ENCODE assay signal across 1 cellular context in the genomic region with DNA sequence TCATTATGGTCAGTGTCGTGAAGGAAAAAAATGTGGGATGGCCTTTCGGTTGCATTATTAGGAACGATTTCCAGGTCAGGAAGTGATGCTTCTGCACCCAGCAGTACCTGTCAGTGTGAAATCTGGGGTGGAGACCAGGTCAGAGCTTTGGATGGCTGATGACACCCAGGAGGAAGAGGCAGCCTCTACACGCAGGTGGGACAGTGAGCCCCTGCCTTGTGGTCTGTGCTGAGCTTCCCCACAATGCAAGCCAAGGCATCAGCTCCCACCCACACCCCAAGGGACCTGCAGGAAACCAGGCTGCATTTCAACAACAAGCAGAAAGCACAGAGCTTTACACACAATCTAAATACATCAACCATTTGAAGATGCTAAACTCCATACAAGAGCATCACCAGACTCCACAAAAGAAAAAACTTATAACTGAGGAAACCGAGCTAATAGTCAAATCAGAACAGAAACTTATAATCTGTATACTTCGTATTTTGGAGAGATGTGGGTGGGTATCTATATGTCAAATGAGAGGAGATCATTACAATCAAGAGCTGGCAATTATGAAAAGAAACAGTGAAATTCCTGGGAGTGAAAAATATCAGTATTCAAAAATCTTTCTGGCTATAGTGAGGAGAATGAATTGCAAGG.
TF ChIP-seq lines count a peak whose summit lies in the region.

No MANE protein-coding gene starts in this region.

TF ChIP-seq in GM23338, 12 proteins besides CTCF, POLR2A, EP300 and RAD21 (continued from another document):
- TF ChIP-seq, protein P1, sequence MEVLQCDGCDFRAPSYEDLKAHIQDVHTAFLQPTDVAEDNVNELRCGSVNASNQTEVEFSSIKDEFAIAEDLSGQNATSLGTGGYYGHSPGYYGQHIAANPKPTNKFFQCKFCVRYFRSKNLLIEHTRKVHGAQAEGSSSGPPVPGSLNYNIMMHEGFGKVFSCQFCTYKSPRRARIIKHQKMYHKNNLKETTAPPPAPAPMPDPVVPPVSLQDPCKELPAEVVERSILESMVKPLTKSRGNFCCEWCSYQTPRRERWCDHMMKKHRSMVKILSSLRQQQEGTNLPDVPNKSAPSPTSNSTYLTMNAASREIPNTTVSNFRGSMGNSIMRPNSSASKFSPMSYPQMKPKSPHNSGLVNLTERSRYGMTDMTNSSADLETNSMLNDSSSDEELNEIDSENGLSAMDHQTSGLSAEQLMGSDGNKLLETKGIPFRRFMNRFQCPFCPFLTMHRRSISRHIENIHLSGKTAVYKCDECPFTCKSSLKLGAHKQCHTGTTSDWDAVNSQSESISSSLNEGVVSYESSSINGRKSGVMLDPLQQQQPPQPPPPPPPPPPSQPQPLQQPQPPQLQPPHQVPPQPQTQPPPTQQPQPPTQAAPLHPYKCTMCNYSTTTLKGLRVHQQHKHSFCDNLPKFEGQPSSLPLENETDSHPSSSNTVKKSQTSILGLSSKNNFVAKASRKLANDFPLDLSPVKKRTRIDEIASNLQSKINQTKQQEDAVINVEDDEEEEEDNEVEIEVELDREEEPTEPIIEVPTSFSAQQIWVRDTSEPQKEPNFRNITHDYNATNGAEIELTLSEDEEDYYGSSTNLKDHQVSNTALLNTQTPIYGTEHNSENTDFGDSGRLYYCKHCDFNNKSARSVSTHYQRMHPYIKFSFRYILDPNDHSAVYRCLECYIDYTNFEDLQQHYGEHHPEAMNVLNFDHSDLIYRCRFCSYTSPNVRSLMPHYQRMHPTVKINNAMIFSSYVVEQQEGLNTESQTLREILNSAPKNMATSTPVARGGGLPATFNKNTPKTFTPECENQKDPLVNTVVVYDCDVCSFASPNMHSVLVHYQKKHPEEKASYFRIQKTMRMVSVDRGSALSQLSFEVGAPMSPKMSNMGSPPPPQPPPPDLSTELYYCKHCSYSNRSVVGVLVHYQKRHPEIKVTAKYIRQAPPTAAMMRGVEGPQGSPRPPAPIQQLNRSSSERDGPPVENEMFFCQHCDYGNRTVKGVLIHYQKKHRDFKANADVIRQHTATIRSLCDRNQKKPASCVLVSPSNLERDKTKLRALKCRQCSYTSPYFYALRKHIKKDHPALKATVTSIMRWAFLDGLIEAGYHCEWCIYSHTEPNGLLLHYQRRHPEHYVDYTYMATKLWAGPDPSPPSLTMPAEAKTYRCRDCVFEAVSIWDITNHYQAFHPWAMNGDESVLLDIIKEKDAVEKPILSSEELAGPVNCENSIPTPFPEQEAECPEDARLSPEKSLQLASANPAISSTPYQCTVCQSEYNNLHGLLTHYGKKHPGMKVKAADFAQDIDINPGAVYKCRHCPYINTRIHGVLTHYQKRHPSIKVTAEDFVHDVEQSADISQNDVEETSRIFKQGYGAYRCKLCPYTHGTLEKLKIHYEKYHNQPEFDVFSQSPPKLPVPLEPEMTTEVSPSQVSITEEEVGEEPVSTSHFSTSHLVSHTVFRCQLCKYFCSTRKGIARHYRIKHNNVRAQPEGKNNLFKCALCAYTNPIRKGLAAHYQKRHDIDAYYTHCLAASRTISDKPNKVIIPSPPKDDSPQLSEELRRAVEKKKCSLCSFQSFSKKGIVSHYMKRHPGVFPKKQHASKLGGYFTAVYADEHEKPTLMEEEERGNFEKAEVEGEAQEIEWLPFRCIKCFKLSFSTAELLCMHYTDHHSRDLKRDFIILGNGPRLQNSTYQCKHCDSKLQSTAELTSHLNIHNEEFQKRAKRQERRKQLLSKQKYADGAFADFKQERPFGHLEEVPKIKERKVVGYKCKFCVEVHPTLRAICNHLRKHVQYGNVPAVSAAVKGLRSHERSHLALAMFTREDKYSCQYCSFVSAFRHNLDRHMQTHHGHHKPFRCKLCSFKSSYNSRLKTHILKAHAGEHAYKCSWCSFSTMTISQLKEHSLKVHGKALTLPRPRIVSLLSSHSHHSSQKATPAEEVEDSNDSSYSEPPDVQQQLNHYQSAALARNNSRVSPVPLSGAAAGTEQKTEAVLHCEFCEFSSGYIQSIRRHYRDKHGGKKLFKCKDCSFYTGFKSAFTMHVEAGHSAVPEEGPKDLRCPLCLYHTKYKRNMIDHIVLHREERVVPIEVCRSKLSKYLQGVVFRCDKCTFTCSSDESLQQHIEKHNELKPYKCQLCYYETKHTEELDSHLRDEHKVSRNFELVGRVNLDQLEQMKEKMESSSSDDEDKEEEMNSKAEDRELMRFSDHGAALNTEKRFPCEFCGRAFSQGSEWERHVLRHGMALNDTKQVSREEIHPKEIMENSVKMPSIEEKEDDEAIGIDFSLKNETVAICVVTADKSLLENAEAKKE (CRISPR knock-in tag; IDR thresholded peaks at IDR 0.05) = no peak
- no peak for TF ChIP-seq POLR2AphosphoS5 (IDR thresholded peaks at IDR 0.05; ENCODE audit: low read depth)
- TF ChIP-seq STAT1 (IDR thresholded peaks at IDR 0.05; ENCODE audit: unreplicated experiment) = no peak
- no peak for TF ChIP-seq ZNF114 (CRISPR knock-in tag; IDR thresholded peaks at IDR 0.05)
- TF ChIP-seq NANOG (IDR thresholded peaks at IDR 0.05; ENCODE audit: borderline replicate concordance) = no peak
- TF ChIP-seq ZNF331 (CRISPR knock-in tag; IDR thresholded peaks at IDR 0.05; ENCODE audit: low read depth) = no peak
- no peak for TF ChIP-seq EZH2 (IDR thresholded peaks at IDR 0.05; ENCODE audit: low read depth, unreplicated experiment)
